ENCODE assay signal across 22 cellular contexts in genomic region chr2:165371356-165371755, GRCh38.
A peak's percentile ranks its signal among the peaks of the same experiment; 100 is the strongest.
DNase-seq lines count a peak whose midpoint lies in the region; ATAC-seq, FAIRE-seq and TF ChIP-seq lines count a peak whose summit lies in the region.
"Had no signal": no experiment of that assay in that cellular context is flagged by ENCODE, and none has a peak within 500 bp of the region (broad histone marks: within the 10 kb centered on the region; RNA-seq: fewer than 3 reads in every experiment).

No MANE protein-coding gene starts in this region.

- H3K4me1 ChIP-seq in kidney (ENCODE audit: control insufficient read depth in 1 of 2, insufficient read depth in 1 of 2, low read depth in 1 of 2, low read length in 2 of 2) (no peaks in the 10 kb centered on the region), body of pancreas (no peaks in the 10 kb centered on the region)
- H3K4me1 ChIP-seq: right atrium auricular region had no signal

- TF ChIP-seq CTCF in WTC11 (IDR thresholded peaks at IDR 0.05) (no peak), kidney (IDR thresholded peaks at IDR 0.05; ENCODE audit: borderline replicate concordance, extremely low read depth, insufficient read depth) (no peak), body of pancreas (IDR thresholded peaks at IDR 0.05) (no peak)

- no peak overlapping the region for H3K9ac ChIP-seq in kidney (ENCODE audit: low read length in 2 of 2)
- H3K9ac ChIP-seq: KMS-11 had no signal

- H3K36me3 Mint-ChIP-seq in WTC11, result no peaks in the 10 kb centered on the region
- H3K36me3 Mint-ChIP-seq: CD8-positive, alpha-beta memory T cell had no signal

- intact Hi-C loops in kidney (cut with DNase I) (no loop called here), body of pancreas (cut with DNase I) (no loop called here)

- peak; percentile 91 for DNase-seq in DMS153 treated with DMSO at 0.1 percent for 48 hours (lab: John Stamatoyannopoulos, UW; ENCODE audit: unreplicated experiment)
- peak; percentile 89 for DNase-seq in NCI-H1105 treated with DMSO at 0.1 percent for 48 hours (lab: John Stamatoyannopoulos, UW)
- DNase-seq in NCI-H2171 treated with DMSO at 0.1 percent for 48 hours (lab: John Stamatoyannopoulos, UW), result peak; percentile 75
- DNase-seq in WTC11 (ENCODE audit: low spot score), result no peak
- no peak for DNase-seq in GM12892 (ENCODE audit: insufficient read length)
- no peak for DNase-seq in kidney
- no peak for DNase-seq in body of pancreas
- no peak for DNase-seq in hippocampal formation (lab: John Stamatoyannopoulos, UW)
- DNase-seq: amygdala; CD8-positive, alpha-beta memory T cell; effector memory CD8-positive, alpha-beta T cell; GDM1; hypothalamus; left ventricle myocardium inferior; NCI-H446; occipital lobe; RPMI8226; stimulated activated CD4-positive, alpha-beta T cell treated with anti-CD3 and anti-CD28 coated beads, Interleukin-1b, Interleukin-23, amount 100 ng/mL, for 48 hours; WERI-Rb-1 had no signal

- peak overlapping the region; percentile 73 for H3K27ac Mint-ChIP-seq in WTC11
- H3K27ac Mint-ChIP-seq: CD8-positive, alpha-beta memory T cell; effector memory CD8-positive, alpha-beta T cell had no signal

- no peak overlapping the region for H3K4me3 Mint-ChIP-seq in WTC11
- H3K4me3 Mint-ChIP-seq: CD8-positive, alpha-beta memory T cell; effector memory CD8-positive, alpha-beta T cell had no signal

- FAIRE-seq in GM12892 (lab: Jason Lieb, UNC), result no peak
- FAIRE-seq in kidney (lab: Jason Lieb, UNC), result no peak
- FAIRE-seq: GM12891 had no signal

- H3K36me3 ChIP-seq in kidney (ENCODE audit: control insufficient read depth in 1 of 2, insufficient read depth in 2 of 2, low read length in 2 of 2) (no peaks in the 10 kb centered on the region), body of pancreas (replicated peaks in 1 of 2; ENCODE audit: insufficient read depth in 1 of 2, low read depth in 2 of 2) (no peaks in the 10 kb centered on the region)
- H3K36me3 ChIP-seq: left ventricle myocardium inferior, right atrium auricular region, WERI-Rb-1 had no signal

- H3K4me1 Mint-ChIP-seq in WTC11, result peaks cover 56% of the 10 kb centered on the region
- H3K4me1 Mint-ChIP-seq: CD8-positive, alpha-beta memory T cell had no signal

- H3K9me3 ChIP-seq in kidney (ENCODE audit: control insufficient read depth in 1 of 2, low read length in 2 of 2) (no peaks in the 10 kb centered on the region), body of pancreas (no peaks in the 10 kb centered on the region)
- H3K9me3 ChIP-seq: left ventricle myocardium inferior, right atrium auricular region had no signal

- CTCF ChIA-PET in WTC11 (lab: Charles Lee), result interaction anchor here (1.9 kb wide), 1 partner anchor 327 kb away, joined by 5 read pairs; no protein-coding TSS in a partner anchor

- H3K4me3 ChIP-seq in kidney (ENCODE audit: low read length in 2 of 2) (no peak overlapping the region), body of pancreas (no peak overlapping the region)
- H3K4me3 ChIP-seq: left ventricle myocardium inferior, right atrium auricular region had no signal

- POLR2A ChIA-PET in WTC11 (lab: Charles Lee), result no interaction called here

- TF ChIP-seq POLR2A in GM12892 (IDR thresholded peaks at IDR 0.05; ENCODE audit: low read depth, low read length), result no peak
- TF ChIP-seq POLR2A in body of pancreas (IDR thresholded peaks at IDR 0.05), result no peak

- no peaks in the 10 kb centered on the region for H3K27me3 ChIP-seq in body of pancreas
- H3K27me3 ChIP-seq: right atrium auricular region had no signal

- no peaks in the 10 kb centered on the region for H3K9me3 Mint-ChIP-seq in WTC11
- H3K9me3 Mint-ChIP-seq: CD8-positive, alpha-beta memory T cell; effector memory CD8-positive, alpha-beta T cell had no signal

- H3K27ac ChIP-seq in kidney (ENCODE audit: low read depth in 2 of 2, low read length in 2 of 2), result no peak overlapping the region
- no peak overlapping the region for H3K27ac ChIP-seq in body of pancreas
- H3K27ac ChIP-seq: KMS-11, left ventricle myocardium inferior, right atrium auricular region, WERI-Rb-1 had no signal

- WGBS in body of pancreas, 2 donors, result 47 to 53% methylated on average over 6 of the region's 6 CpGs

- H3K27me3 Mint-ChIP-seq in WTC11 (ENCODE audit: low read depth), result no peaks in the 10 kb centered on the region
- H3K27me3 Mint-ChIP-seq: effector memory CD8-positive, alpha-beta T cell had no signal

- ATAC-seq in WTC11 (peak; percentile 63), body of pancreas (no peak)
- ATAC-seq: effector memory CD8-positive, alpha-beta T cell had no signal

TF ChIP-seq in WTC11, 78 proteins besides CTCF, POLR2A, EP300 and RAD21:
- TF ChIP-seq NFE2L1 (CRISPR knock-in tag; IDR thresholded peaks at IDR 0.05) (no peak), IRF1 (CRISPR knock-in tag; IDR thresholded peaks at IDR 0.05) (no peak), TP53 (CRISPR knock-in tag; IDR thresholded peaks at IDR 0.05) (no peak), FOXK1 (CRISPR knock-in tag; IDR thresholded peaks at IDR 0.05) (no peak), ZNF281 (CRISPR knock-in tag; IDR thresholded peaks at IDR 0.05) (no peak), OVOL2 (CRISPR knock-in tag; IDR thresholded peaks at IDR 0.05; ENCODE audit: borderline replicate concordance) (no peak), ZNF232 (CRISPR knock-in tag; IDR thresholded peaks at IDR 0.05) (no peak), ATF6 (CRISPR knock-in tag; IDR thresholded peaks at IDR 0.05) (no peak), CREB1 (CRISPR knock-in tag; IDR thresholded peaks at IDR 0.05) (no peak)
- TF ChIP-seq, protein P1, sequence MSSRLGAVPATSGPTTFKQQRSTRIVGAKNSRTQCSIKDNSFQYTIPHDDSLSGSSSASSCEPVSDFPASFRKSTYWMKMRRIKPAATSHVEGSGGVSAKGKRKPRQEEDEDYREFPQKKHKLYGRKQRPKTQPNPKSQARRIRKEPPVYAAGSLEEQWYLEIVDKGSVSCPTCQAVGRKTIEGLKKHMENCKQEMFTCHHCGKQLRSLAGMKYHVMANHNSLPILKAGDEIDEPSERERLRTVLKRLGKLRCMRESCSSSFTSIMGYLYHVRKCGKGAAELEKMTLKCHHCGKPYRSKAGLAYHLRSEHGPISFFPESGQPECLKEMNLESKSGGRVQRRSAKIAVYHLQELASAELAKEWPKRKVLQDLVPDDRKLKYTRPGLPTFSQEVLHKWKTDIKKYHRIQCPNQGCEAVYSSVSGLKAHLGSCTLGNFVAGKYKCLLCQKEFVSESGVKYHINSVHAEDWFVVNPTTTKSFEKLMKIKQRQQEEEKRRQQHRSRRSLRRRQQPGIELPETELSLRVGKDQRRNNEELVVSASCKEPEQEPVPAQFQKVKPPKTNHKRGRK (CRISPR knock-in tag; IDR thresholded peaks at IDR 0.05; ENCODE audit: borderline replicate concordance), result no peak

Comparison
In these comparisons a context has a peak if more than half of its experiments do, and no peak if none do; other contexts are left out.
1. DNase-seq: peak in DMS153 treated with DMSO at 0.1 percent for 48 hours (single experiment), NCI-H1105 treated with DMSO at 0.1 percent for 48 hours (single experiment) and NCI-H2171 treated with DMSO at 0.1 percent for 48 hours (single experiment); none in WTC11 (single experiment), GM12892 (single experiment), kidney (single experiment), body of pancreas (0 of 4) and hippocampal formation (0 of 2).